Comparison of ENCODE assay signal across 1 cellular context in the genomic region with DNA sequence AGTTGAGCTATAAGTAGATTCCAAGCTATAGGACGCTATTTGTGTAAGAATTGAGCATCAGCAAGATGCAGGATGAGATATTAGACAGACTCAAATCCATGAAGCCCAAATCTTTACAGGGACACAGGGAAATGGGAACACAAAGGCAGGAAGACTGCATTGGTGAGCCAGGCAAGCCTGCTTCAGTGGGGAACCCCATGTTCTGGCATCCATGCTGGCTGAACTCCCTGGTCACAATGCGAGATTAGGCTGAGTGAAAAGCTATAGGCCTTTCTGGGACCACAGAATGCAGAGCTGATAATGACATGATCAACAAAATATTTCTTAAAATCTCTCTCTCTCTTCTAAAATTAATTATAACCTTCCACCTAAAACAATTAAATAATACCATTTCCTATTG.
TF ChIP-seq lines count a peak whose summit lies in the region.

No MANE protein-coding gene starts in this region.

TF ChIP-seq in H1, 55 proteins besides CTCF, POLR2A, EP300 and RAD21:
- TF ChIP-seq SIN3A (conservative IDR thresholded peaks at IDR 0.05 in 1 of 2, IDR thresholded peaks at IDR 0.05 in 1 of 2; ENCODE audit: low read depth in 1 of 2, low read length in 2 of 2) (no peak), SIRT6 (IDR thresholded peaks at IDR 0.05; ENCODE audit: low read length) (no peak), EGR1 (IDR thresholded peaks at IDR 0.05; ENCODE audit: borderline replicate concordance, low read depth, low read length) (no peak), RBBP5 (IDR thresholded peaks at IDR 0.05; ENCODE audit: borderline replicate concordance, low read depth, low read length) (no peak), CEBPB (IDR thresholded peaks at IDR 0.05; ENCODE audit: low read depth, low read length) (no peak), ZNF274 (IDR thresholded peaks at IDR 0.05; ENCODE audit: borderline replicate concordance, extremely low read depth, low read length) (no peak), CBX5 (IDR thresholded peaks at IDR 0.05; ENCODE audit: low read depth, low read length) (no peak), SUZ12 (IDR thresholded peaks at IDR 0.05; ENCODE audit: low read length) (no peak), JUND (IDR thresholded peaks at IDR 0.05; ENCODE audit: low read length) (no peak), CHD1 (IDR thresholded peaks at IDR 0.05; ENCODE audit: low read depth, low read length) (no peak), GABPA (IDR thresholded peaks at IDR 0.05; ENCODE audit: borderline replicate concordance, insufficient read depth, low read length) (no peak), NRF1 (IDR thresholded peaks at IDR 0.05; ENCODE audit: low read depth, low read length) (no peak)
- TF ChIP-seq, protein P1, sequence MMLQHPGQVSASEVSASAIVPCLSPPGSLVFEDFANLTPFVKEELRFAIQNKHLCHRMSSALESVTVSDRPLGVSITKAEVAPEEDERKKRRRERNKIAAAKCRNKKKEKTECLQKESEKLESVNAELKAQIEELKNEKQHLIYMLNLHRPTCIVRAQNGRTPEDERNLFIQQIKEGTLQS (IDR thresholded peaks at IDR 0.05; ENCODE audit: insufficient read depth, low read depth, low read length) = no peak
